11 cellular contexts compared by ENCODE assay signal in genomic region chr3:61822588-61822987, GRCh38.
"Had no signal": no experiment of that assay in that cellular context is flagged by ENCODE, and none has a peak within 500 bp of the region (broad histone marks: within the 10 kb centered on the region; RNA-seq: fewer than 3 reads in every experiment).

No MANE protein-coding gene starts in this region.

- H3K27me3 ChIP-seq: pancreas, testis, vagina had no signal

- ATAC-seq: activated CD8-positive, alpha-beta T cell treated with anti-CD3 and anti-CD28 coated beads, Interleukin-2, amount 10 ng/mL, durations not matched to agents 7 days and 5 days; esophagus mucosa had no signal

- H3K4me1 ChIP-seq: pancreas had no signal

- H3K27ac ChIP-seq: pancreas, vagina had no signal

- H3K9me3 ChIP-seq: pancreas, testis, vagina had no signal

- DNase-seq: activated CD4-positive, alpha-beta T cell treated with anti-CD3 and anti-CD28 coated beads for 48 hours; activated CD8-positive, alpha-beta memory T cell treated with anti-CD3 and anti-CD28 coated beads, Interleukin-2, amount 50 U/mL, for 48 hours; activated CD8-positive, alpha-beta T cell treated with anti-CD3 and anti-CD28 coated beads, Interleukin-2, amount 10 ng/mL, durations not matched to agents 7 days and 5 days; activated naive CD8-positive, alpha-beta T cell treated with anti-CD3 and anti-CD28 coated beads, Interleukin-2, amount 10 ng/mL, durations not matched to agents 7 days and 5 days; glutamatergic neuron; pancreas; stimulated activated CD4-positive, alpha-beta T cell treated with anti-CD3 and anti-CD28 coated beads, Interleukin-2, amount 100 ng/mL, for 24 hours; stimulated activated naive CD4-positive, alpha-beta T cell; testis had no signal

- H3K36me3 ChIP-seq: pancreas, vagina had no signal

- H3K4me3 ChIP-seq: pancreas, testis, vagina had no signal
